In genomic region chr10:129972966-129973673, GRCh38 we compare ENCODE assay signal across 23 cellular contexts. TPM values are rescaled to one million over a fixed set of nuclear protein-coding genes. Genes with fewer than 3 reads are reported as not detected.
DNase-seq lines count a peak whose midpoint lies in the region; ATAC-seq, FAIRE-seq and TF ChIP-seq lines count a peak whose summit lies in the region.
"Had no signal": no experiment of that assay in that cellular context is flagged by ENCODE, and none has a peak within 500 bp of the region (broad histone marks: within the 10 kb centered on the region; RNA-seq: fewer than 3 reads in every experiment).

No MANE protein-coding gene starts in this region.

- DNase-seq in breast epithelium (ENCODE audit: low spot score in 2 of 2) (no peak), mammary epithelial cell (no peak), H1 (ENCODE audit: low read depth in 1 of 2, low spot score in 2 of 2) (no peak), mesendoderm (no peak), suprapubic skin (ENCODE audit: low spot score in 2 of 2) (peak in 1 of 2 donors; percentile 62), NCI-H69 (lab: John Stamatoyannopoulos, UW) (no peak)
- DNase-seq in CD4-positive, alpha-beta T cell: no peak
- DNase-seq: activated CD4-positive, alpha-beta T cell treated with anti-CD3 and anti-CD28 coated beads, Interleukin-2, amount 10 ng/mL, durations not matched to agents 7 days and 5 days; activated effector memory CD4-positive, alpha-beta T cell treated with Interleukin-2 at 50 U/mL for 16 hours; adrenal gland; H9; KG1; midbrain; NCI-H146; NCI-H774; OCI-M1; SHP77 treated with DMSO at 0.1 percent for 48 hours had no signal

- no peak for FAIRE-seq in H1 (lab: Jason Lieb, UNC)
- FAIRE-seq: A549, endothelial cell of umbilical vein had no signal

- H3K79me1 ChIP-seq in H1 (ENCODE audit: low read depth, low read length): no peaks in the 10 kb centered on the region
- H3K79me1 ChIP-seq in mesendoderm (ENCODE audit: low read length): no peaks in the 10 kb centered on the region

- H3K4me1 ChIP-seq in breast epithelium (peaks cover 8 to 13% of the 10 kb centered on the region in 2 donors), mammary epithelial cell (ENCODE audit: insufficient read depth, low read length) (no peaks in the 10 kb centered on the region), H1 (replicated peaks in 1 of 4; ENCODE audit: control insufficient read depth in 3 of 4, insufficient read depth in 4 of 4, low read length in 3 of 4) (peaks cover 0 to 17% (median 9%) of the 10 kb centered on the region in 4 experiments; a peak in 6 of 7 replicates), mesendoderm (ENCODE audit: control insufficient read depth, low read depth, low read length) (peaks cover 6% of the 10 kb centered on the region), suprapubic skin (peaks cover 45% of the 10 kb centered on the region)
- H3K4me1 ChIP-seq: prostate gland had no signal

- no peak overlapping the region for H2AK5ac ChIP-seq in H1 (ENCODE audit: low read depth, low read length)
- H2AK5ac ChIP-seq in mesendoderm (ENCODE audit: low read length): no peak overlapping the region

- TF ChIP-seq EP300 in H1 (IDR thresholded peaks at IDR 0.05; ENCODE audit: borderline replicate concordance in 1 of 2, low read depth in 2 of 2, low read length in 2 of 2) (no peak), suprapubic skin (IDR thresholded peaks at IDR 0.05) (no peak)

- no peak overlapping the region for H3K9ac ChIP-seq in mammary epithelial cell (ENCODE audit: insufficient read depth, low read length)
- no peak overlapping the region for H3K9ac ChIP-seq in H1 (replicated peaks in 1 of 4; ENCODE audit: extremely low read depth in 1 of 4, low read depth in 3 of 4, low read length in 3 of 4)
- no peak overlapping the region for H3K9ac ChIP-seq in mesendoderm (ENCODE audit: low read length)

- H3K79me2 ChIP-seq in mammary epithelial cell (ENCODE audit: insufficient read depth, low read length) (no peaks in the 10 kb centered on the region), H1 (ENCODE audit: control insufficient read depth in 1 of 2, insufficient read depth in 2 of 2, low read length in 2 of 2) (no peaks in the 10 kb centered on the region), mesendoderm (ENCODE audit: control insufficient read depth, insufficient read depth, low read length) (no peaks in the 10 kb centered on the region)

- no peak overlapping the region for H2BK20ac ChIP-seq in H1 (ENCODE audit: low read length)

- H2BK12ac ChIP-seq in H1 (ENCODE audit: low read depth, low read length): peak overlapping the region; percentile 39; the same call in 1 of the 2 replicates

- H3K27ac Mint-ChIP-seq in CD4-positive, alpha-beta T cell: no peak overlapping the region
- H3K27ac Mint-ChIP-seq: H9; natural killer cell treated with Interleukin-12 subunit alpha and Interleukin-12 subunit beta and Interleukin-15 and Interleukin-18, amount 100 ng/mL, for 72 hours had no signal

- H2AFZ ChIP-seq in mammary epithelial cell (ENCODE audit: low read depth, low read length): no peak overlapping the region
- H2AFZ ChIP-seq in H1 (ENCODE audit: low read length): no peak overlapping the region

- POLR2A ChIA-PET in H1 (lab: Charles Lee; ENCODE audit: partially characterized antibody): no interaction called here
- POLR2A ChIA-PET in CD4-positive, alpha-beta T cell (lab: Charles Lee): no interaction called here

- CTCF ChIA-PET in mammary epithelial cell (lab: Charles Lee; ENCODE audit: low non-redundant PET): no interaction called here
- CTCF ChIA-PET in H1 (lab: Charles Lee; ENCODE audit: partially characterized antibody): interaction anchor here (0.6 to 3.5 kb wide), 3 partner anchors 72 to 119 kb away, joined by 3 to 14 read pairs (median 3); no protein-coding TSS in a partner anchor
- CTCF ChIA-PET in CD4-positive, alpha-beta T cell (lab: Charles Lee): no interaction called here

- no peak overlapping the region for H3K56ac ChIP-seq in H1 (replicated peaks; ENCODE audit: insufficient read length, low read depth, low read length)
- H3K56ac ChIP-seq in mesendoderm (ENCODE audit: low read length): no peak overlapping the region

- H2BK120ac ChIP-seq in H1 (replicated peaks; ENCODE audit: low read depth, low read length): no peak overlapping the region
- H2BK120ac ChIP-seq in mesendoderm (ENCODE audit: low read depth, low read length): no peak overlapping the region

- no peak overlapping the region for H3K14ac ChIP-seq in H1 (ENCODE audit: insufficient read length)

- H3K36me3 ChIP-seq in breast epithelium (no peaks in the 10 kb centered on the region), mammary epithelial cell (ENCODE audit: insufficient read depth, low read length) (no peaks in the 10 kb centered on the region), H1 (ENCODE audit: control insufficient read depth in 2 of 4, insufficient read depth in 4 of 4, low read length in 3 of 4) (peaks cover 0 to 12% (median 0%) of the 10 kb centered on the region in 4 experiments; a peak in 1 of 8 replicates), mesendoderm (ENCODE audit: control insufficient read depth, insufficient read depth, low read length) (no peaks in the 10 kb centered on the region), suprapubic skin (no peaks in the 10 kb centered on the region)
- H3K36me3 ChIP-seq: adrenal gland, prostate gland had no signal

- H4K5ac ChIP-seq in H1 (ENCODE audit: insufficient read length, low read depth, low read length) (no peak overlapping the region), mesendoderm (ENCODE audit: low read length) (no peak overlapping the region)

- H4K91ac ChIP-seq in H1 (replicated peaks; ENCODE audit: insufficient read length, low read length): no peak overlapping the region

- H3K4me3 ChIP-seq in breast epithelium: peak overlapping the region in 2 of 3 donors; percentile 41 to 65
- H3K4me3 ChIP-seq in mammary epithelial cell (replicated peaks in 1 of 3; ENCODE audit: insufficient read depth in 1 of 3, low read depth in 2 of 3, low read length in 3 of 3): no peak overlapping the region
- H3K4me3 ChIP-seq in H1 (ENCODE audit: extremely low read depth in 1 of 4, insufficient read depth in 2 of 4, low read depth in 3 of 4, low read length in 4 of 4): peak overlapping the region in 2 of 4 experiments; percentile 18 to 54; a peak in 3 of 8 replicates
- no peak overlapping the region for H3K4me3 ChIP-seq in mesendoderm (ENCODE audit: low read length)
- peak overlapping the region; percentile 52 for H3K4me3 ChIP-seq in suprapubic skin
- H3K4me3 ChIP-seq: adrenal gland, prostate gland had no signal

- H3K27me3 Mint-ChIP-seq in CD4-positive, alpha-beta T cell: peaks cover 82% of the 10 kb centered on the region

- TF ChIP-seq RAD21 in H1 (IDR thresholded peaks at IDR 0.05 in 1 of 2, conservative IDR thresholded peaks at IDR 0.05 in 1 of 2; ENCODE audit: low read depth in 2 of 2, low read length in 2 of 2): no peak

- H3K36me3 Mint-ChIP-seq in CD4-positive, alpha-beta T cell (ENCODE audit: low read depth): no peaks in the 10 kb centered on the region
- H3K36me3 Mint-ChIP-seq: natural killer cell treated with Interleukin-12 subunit alpha and Interleukin-12 subunit beta and Interleukin-15 and Interleukin-18, amount 100 ng/mL, for 72 hours had no signal

- TF ChIP-seq POLR2A in breast epithelium (IDR thresholded peaks at IDR 0.05) (no peak), H1 (IDR thresholded peaks at IDR 0.05; ENCODE audit: control extremely low read depth in 1 of 2, low read depth in 2 of 2, low read length in 2 of 2) (no peak), suprapubic skin (IDR thresholded peaks at IDR 0.05) (no peak)

- WGBS in mammary epithelial cell (ENCODE audit: low coverage, missing lambda C conversion rate): 51% methylated on average over 16 of the region's 59 CpGs
- WGBS in H1 (ENCODE audit: extremely low coverage in 1 of 2, insufficient coverage in 1 of 2, insufficient read length in 1 of 2, insufficient replicate concordance in 2 of 2, low coverage in 1 of 2, low lambda C conversion rate in 2 of 2, missing lambda C conversion rate in 1 of 2), 2 experiments: 51% methylated on average over 27 of the region's 59 CpGs; no CpG with 5 or more reads in 1 of the 2 experiments
- no CpG with 5 or more reads among the region's 59 CpGs for WGBS in mesendoderm (ENCODE audit: extremely low coverage, insufficient coverage, low lambda C conversion rate)
- 74% methylated on average over 18 of the region's 59 CpGs for WGBS in suprapubic skin

- H2BK15ac ChIP-seq in H1 (ENCODE audit: low read length): no peak overlapping the region
- no peak overlapping the region for H2BK15ac ChIP-seq in mesendoderm (replicated peaks; ENCODE audit: low read depth)

- no peak overlapping the region; the same call in 1 of the 2 replicates for H4K8ac ChIP-seq in H1 (ENCODE audit: extremely low read depth, insufficient read depth, low read length)
- no peak overlapping the region for H4K8ac ChIP-seq in mesendoderm (ENCODE audit: low read depth, low read length)

- BruUV-seq in mammary epithelial cell (replicated peaks; lab: Mats Ljungman, UMichigan): no TSS peak

- H3K4me3 Mint-ChIP-seq in CD4-positive, alpha-beta T cell: no peak overlapping the region
- H3K4me3 Mint-ChIP-seq: activated CD4-positive, alpha-beta T cell treated with anti-CD3 and anti-CD28 coated beads, Interleukin-2, amount 10 ng/mL, durations not matched to agents 7 days and 5 days; natural killer cell treated with Interleukin-12 subunit alpha and Interleukin-12 subunit beta and Interleukin-15 and Interleukin-18, amount 100 ng/mL, for 72 hours had no signal

- intact Hi-C loops in breast epithelium (cut with DNase I; ENCODE audit: low total_unique reads) (no loop called here), mammary epithelial cell (cut with micrococcal nuclease) (loop anchor here (5.0 kb wide), 3 partner anchors 134 to 1761 kb away; no protein-coding TSS in a partner anchor)
- intact Hi-C loops in CD4-positive, alpha-beta T cell (cut with DNase I, micrococcal nuclease): loop anchor here (5.0 kb wide), 3 partner anchors 941 to 1761 kb away; no protein-coding TSS in a partner anchor

- no peak for ATAC-seq in CD4-positive, alpha-beta T cell (ENCODE audit: poor library complexity)
- ATAC-seq in GM21367 (IDR thresholded peaks at IDR 0.05; ENCODE audit: unreplicated experiment): no peak
- ATAC-seq: A549; natural killer cell treated with Interleukin-12 subunit alpha and Interleukin-12 subunit beta and Interleukin-15 and Interleukin-18, amount 100 ng/mL, for 72 hours had no signal

- no peaks in the 10 kb centered on the region for H4K20me1 ChIP-seq in mammary epithelial cell (ENCODE audit: insufficient read depth, low read length)
- peaks cover 9 to 10% of the 10 kb centered on the region in 2 experiments for H4K20me1 ChIP-seq in H1 (replicated peaks in 1 of 2; ENCODE audit: control insufficient read depth in 1 of 2, insufficient read depth in 2 of 2, low read length in 2 of 2)

- H3K27me3 ChIP-seq in breast epithelium (peaks cover 14 to 82% of the 10 kb centered on the region in 2 donors), mammary epithelial cell (ENCODE audit: insufficient read depth, low read length) (peaks cover 27% of the 10 kb centered on the region), H1 (replicated peaks in 1 of 4; ENCODE audit: control insufficient read depth in 3 of 4, extremely low read depth in 1 of 4, insufficient read depth in 3 of 4, low read length in 3 of 4) (peaks cover 51 to 81% (median 61%) of the 10 kb centered on the region in 4 experiments), mesendoderm (ENCODE audit: insufficient read depth, low read length, poor library complexity) (peaks cover 47% of the 10 kb centered on the region), suprapubic skin (peaks cover 84% of the 10 kb centered on the region)
- H3K27me3 ChIP-seq in CD4-positive, alpha-beta T cell (ENCODE audit: control insufficient read depth, insufficient read depth, low read length): peaks cover 84% of the 10 kb centered on the region

- H3K27ac ChIP-seq in breast epithelium: no peak overlapping the region
- H3K27ac ChIP-seq in mammary epithelial cell (ENCODE audit: insufficient read depth, low read depth, low read length): no peak overlapping the region
- H3K27ac ChIP-seq in H1 (ENCODE audit: low read depth, low read length): no peak overlapping the region
- no peak overlapping the region for H3K27ac ChIP-seq in mesendoderm (ENCODE audit: low read depth, low read length)
- H3K27ac ChIP-seq in suprapubic skin: no peak overlapping the region
- H3K27ac ChIP-seq in CD4-positive, alpha-beta T cell (ENCODE audit: low read depth, low read length): no peak overlapping the region
- H3K27ac ChIP-seq: A549, adrenal gland, prostate gland had no signal

- H3K18ac ChIP-seq in H1 (ENCODE audit: extremely low read depth, low read length): no peak overlapping the region
- no peak overlapping the region for H3K18ac ChIP-seq in mesendoderm (ENCODE audit: low read length)

- H3K4ac ChIP-seq in H1 (replicated peaks; ENCODE audit: insufficient read length, low read depth, low read length): no peak overlapping the region
- no peak overlapping the region for H3K4ac ChIP-seq in mesendoderm (ENCODE audit: low read depth, low read length)

- H3K4me1 Mint-ChIP-seq in CD4-positive, alpha-beta T cell (ENCODE audit: low read depth): peaks cover 13% of the 10 kb centered on the region

- H3K9me3 ChIP-seq in breast epithelium (no peaks in the 10 kb centered on the region), mammary epithelial cell (replicated peaks; ENCODE audit: insufficient read depth, low read length) (peaks cover 5% of the 10 kb centered on the region), H1 (ENCODE audit: insufficient read depth in 2 of 2, low read depth in 1 of 2, low read length in 1 of 2) (no peaks in the 10 kb centered on the region), suprapubic skin (no peaks in the 10 kb centered on the region)
- no peaks in the 10 kb centered on the region for H3K9me3 ChIP-seq in CD4-positive, alpha-beta T cell (ENCODE audit: control insufficient read depth, low read length)
- H3K9me3 ChIP-seq: A549, adrenal gland, prostate gland had no signal

- no peak for TF ChIP-seq CTCF in breast epithelium (IDR thresholded peaks at IDR 0.05)
- TF ChIP-seq CTCF in mammary epithelial cell (conservative IDR thresholded peaks at IDR 0.05 in 1 of 2, IDR thresholded peaks at IDR 0.05 in 1 of 2; ENCODE audit: extremely low read depth in 1 of 2, insufficient read depth in 1 of 2, low read depth in 1 of 2, low read length in 2 of 2): no peak
- no peak for TF ChIP-seq CTCF in H1 (IDR thresholded peaks at IDR 0.05; ENCODE audit: control extremely low read depth in 1 of 3, insufficient read depth in 1 of 3, low read depth in 1 of 3, low read length in 3 of 3)
- TF ChIP-seq CTCF in suprapubic skin (IDR thresholded peaks at IDR 0.05): no peak
- TF ChIP-seq CTCF in CD4-positive, alpha-beta T cell (IDR thresholded peaks at IDR 0.05): no peak

- H3K4me2 ChIP-seq in mammary epithelial cell (ENCODE audit: insufficient read depth, low read depth, low read length) (no peak overlapping the region), H1 (ENCODE audit: insufficient read depth in 1 of 2, low read depth in 2 of 2, low read length in 2 of 2) (peak overlapping the region; percentile 75 to 78), mesendoderm (ENCODE audit: low read length) (peak overlapping the region; percentile 31)

- peaks cover 7% of the 10 kb centered on the region; the same call in 1 of the 2 replicates for H3K23me2 ChIP-seq in H1 (ENCODE audit: low read depth, low read length)

- no peak overlapping the region for H2BK5ac ChIP-seq in H1 (ENCODE audit: low read depth, low read length)
- H2BK5ac ChIP-seq in mesendoderm (ENCODE audit: low read length): no peak overlapping the region

- in situ Hi-C loops in mammary epithelial cell (cut with MboI; ENCODE audit: low sequenced_read_pairs in 2 of 2): no loop called here

- H3K23ac ChIP-seq in H1 (ENCODE audit: insufficient read length) (no peak overlapping the region), mesendoderm (ENCODE audit: low read length) (no peak overlapping the region)

- H3K9me3 Mint-ChIP-seq in CD4-positive, alpha-beta T cell: no peaks in the 10 kb centered on the region
- H3K9me3 Mint-ChIP-seq: activated CD4-positive, alpha-beta T cell treated with anti-CD3 and anti-CD28 coated beads, Interleukin-2, amount 10 ng/mL, durations not matched to agents 7 days and 5 days; natural killer cell treated with Interleukin-12 subunit alpha and Interleukin-12 subunit beta and Interleukin-15 and Interleukin-18, amount 100 ng/mL, for 72 hours had no signal

- dilution Hi-C loops in mammary epithelial cell (cut with HindIII; ENCODE audit: low sequenced_read_pairs): no loop called here

RNA-seq across cellular contexts. Expression of gene EBF3, which starts 9.0 kb away (rescaled TPM):
- 10 to 100 TPM in 1 of 3 donors, 1 to 10 TPM in 2; 4.2 to 28.0 (median 6.6) TPM for total RNA-seq in breast epithelium
- total RNA-seq in mammary epithelial cell: under 1 TPM; under 0.01 to 0.54 TPM
- not detected for polyA plus RNA-seq in mammary epithelial cell
- not detected for polyA minus RNA-seq in mammary epithelial cell
- 0.26 and 0.38 TPM in 2 replicates for total RNA-seq in H1 (2021; fragmentation: NEBNext Ultra II Directional; extraction: Animal tissue kit (Norgen Biotek cat#: 25700))
- 0.08 and 0.20 TPM in 2 replicates for polyA plus RNA-seq in H1 (2011; rRNA removed)
- 0.31 TPM for polyA plus RNA-seq in H1 (2011; cell fraction: cytosol; rRNA removed)
- polyA plus RNA-seq in H1 (2011; cell fraction: nucleus; rRNA removed): 0.40 TPM
- 0.07 to 0.15 TPM (median 0.12 TPM) in 4 replicates for polyA plus RNA-seq in H1 (2012, experiment 1 of 2)
- polyA plus RNA-seq in H1 (2012, experiment 2 of 2): 0.07 TPM
- polyA plus RNA-seq in H1 (2013, experiment 1 of 2): 0.10 TPM
- polyA plus RNA-seq in H1 (2013, experiment 2 of 2): 0.09 TPM
- 0.76 TPM in 1 of 2 replicates, not detected in the other for polyA minus RNA-seq in H1 (2011; rRNA and poly(A)+ RNA removed)
- not detected for polyA minus RNA-seq in H1 (2011; cell fraction: cytosol; rRNA and poly(A)+ RNA removed)
- 0.30 TPM for polyA minus RNA-seq in H1 (2011; cell fraction: nucleus; rRNA and poly(A)+ RNA removed)
- polyA plus RNA-seq in mesendoderm (2013, experiment 1 of 2): 0.87 TPM
- polyA plus RNA-seq in mesendoderm (2013, experiment 2 of 2): 0.76 TPM
- total RNA-seq in suprapubic skin: 1 to 10 TPM; 1.4 to 4.2 (median 2.4) TPM
- not detected for total RNA-seq in CD4-positive, alpha-beta T cell
- total RNA-seq: activated CD4-positive, alpha-beta T cell treated with anti-CD3 and anti-CD28 coated beads, Interleukin-2, amount 10 ng/mL, durations not matched to agents 7 days and 5 days; natural killer cell treated with Interleukin-12 subunit alpha and Interleukin-12 subunit beta and Interleukin-15 and Interleukin-18, amount 100 ng/mL, for 72 hours; T-helper 1 cell treated with Interleukin-12 subunit alpha and Interleukin-12 subunit beta and Interleukin-4 antibody, amounts not matched to agents 30 ng/mL and 1 ng/mL, for 36 hours had no signal

Comparison
In these comparisons a context has a peak if more than half of its experiments do, and no peak if none do; other contexts are left out.
1. H3K4me3 ChIP-seq: peak in breast epithelium (2 of 3) and suprapubic skin (single experiment); none in mammary epithelial cell (0 of 3) and mesendoderm (single experiment).